Comparison of ENCODE assay signal across 1 cellular context in the genomic region with DNA sequence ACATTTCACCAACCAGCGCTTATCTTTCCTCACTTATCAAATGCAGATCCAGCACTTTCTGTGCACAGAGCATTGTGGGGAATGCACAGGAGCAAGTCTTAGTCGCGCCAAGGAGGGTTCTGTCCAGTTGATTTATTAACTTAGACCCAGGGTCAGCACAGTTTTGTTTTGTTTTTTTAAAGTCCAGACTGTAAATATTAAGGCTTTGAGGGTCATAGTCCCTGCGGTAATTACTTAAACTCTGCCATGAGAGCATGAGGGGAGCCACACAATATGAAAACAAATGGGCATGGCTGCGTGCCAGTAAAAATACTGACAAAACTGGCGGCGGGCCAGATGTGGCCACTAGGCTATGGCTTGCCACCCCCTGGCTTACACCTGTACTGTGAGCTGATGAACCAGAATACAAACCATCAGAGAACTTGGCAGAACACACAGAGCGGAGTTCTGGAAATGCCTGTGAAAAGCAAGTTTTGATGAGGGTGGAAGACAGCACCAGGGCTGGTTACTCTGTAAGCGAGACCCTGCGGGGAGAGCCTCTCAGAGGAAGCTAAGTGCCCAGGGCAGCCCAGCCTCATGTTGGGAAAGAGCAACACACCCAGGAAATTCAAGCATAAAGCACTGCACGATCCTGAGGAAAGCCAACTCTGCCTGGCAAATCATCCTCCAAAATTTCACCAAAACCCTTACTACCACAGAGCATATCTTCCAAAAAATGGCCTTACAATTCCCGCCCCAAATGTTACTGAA.
TF ChIP-seq lines count a peak whose summit lies in the region.

No MANE protein-coding gene starts in this region.

TF ChIP-seq in HepG2, 621 proteins besides CTCF, POLR2A, EP300 and RAD21 (continued from another document and continues in another):
- TF ChIP-seq, protein P1, sequence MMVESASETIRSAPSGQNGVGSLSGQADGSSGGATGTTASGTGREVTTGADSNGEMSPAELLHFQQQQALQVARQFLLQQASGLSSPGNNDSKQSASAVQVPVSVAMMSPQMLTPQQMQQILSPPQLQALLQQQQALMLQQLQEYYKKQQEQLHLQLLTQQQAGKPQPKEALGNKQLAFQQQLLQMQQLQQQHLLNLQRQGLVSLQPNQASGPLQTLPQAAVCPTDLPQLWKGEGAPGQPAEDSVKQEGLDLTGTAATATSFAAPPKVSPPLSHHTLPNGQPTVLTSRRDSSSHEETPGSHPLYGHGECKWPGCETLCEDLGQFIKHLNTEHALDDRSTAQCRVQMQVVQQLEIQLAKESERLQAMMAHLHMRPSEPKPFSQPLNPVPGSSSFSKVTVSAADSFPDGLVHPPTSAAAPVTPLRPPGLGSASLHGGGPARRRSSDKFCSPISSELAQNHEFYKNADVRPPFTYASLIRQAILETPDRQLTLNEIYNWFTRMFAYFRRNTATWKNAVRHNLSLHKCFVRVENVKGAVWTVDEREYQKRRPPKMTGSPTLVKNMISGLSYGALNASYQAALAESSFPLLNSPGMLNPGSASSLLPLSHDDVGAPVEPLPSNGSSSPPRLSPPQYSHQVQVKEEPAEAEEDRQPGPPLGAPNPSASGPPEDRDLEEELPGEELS (CRISPR knock-in tag; IDR thresholded peaks at IDR 0.05) = peak; percentile 94
- TF ChIP-seq WIZ (CRISPR knock-in tag; IDR thresholded peaks at IDR 0.05) = no peak
- TF ChIP-seq, protein P2, sequence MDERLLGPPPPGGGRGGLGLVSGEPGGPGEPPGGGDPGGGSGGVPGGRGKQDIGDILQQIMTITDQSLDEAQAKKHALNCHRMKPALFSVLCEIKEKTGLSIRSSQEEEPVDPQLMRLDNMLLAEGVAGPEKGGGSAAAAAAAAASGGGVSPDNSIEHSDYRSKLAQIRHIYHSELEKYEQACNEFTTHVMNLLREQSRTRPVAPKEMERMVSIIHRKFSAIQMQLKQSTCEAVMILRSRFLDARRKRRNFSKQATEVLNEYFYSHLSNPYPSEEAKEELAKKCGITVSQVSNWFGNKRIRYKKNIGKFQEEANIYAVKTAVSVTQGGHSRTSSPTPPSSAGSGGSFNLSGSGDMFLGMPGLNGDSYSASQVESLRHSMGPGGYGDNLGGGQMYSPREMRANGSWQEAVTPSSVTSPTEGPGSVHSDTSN (CRISPR knock-in tag; IDR thresholded peaks at IDR 0.05) = peak; percentile 33
- TF ChIP-seq, protein P3, sequence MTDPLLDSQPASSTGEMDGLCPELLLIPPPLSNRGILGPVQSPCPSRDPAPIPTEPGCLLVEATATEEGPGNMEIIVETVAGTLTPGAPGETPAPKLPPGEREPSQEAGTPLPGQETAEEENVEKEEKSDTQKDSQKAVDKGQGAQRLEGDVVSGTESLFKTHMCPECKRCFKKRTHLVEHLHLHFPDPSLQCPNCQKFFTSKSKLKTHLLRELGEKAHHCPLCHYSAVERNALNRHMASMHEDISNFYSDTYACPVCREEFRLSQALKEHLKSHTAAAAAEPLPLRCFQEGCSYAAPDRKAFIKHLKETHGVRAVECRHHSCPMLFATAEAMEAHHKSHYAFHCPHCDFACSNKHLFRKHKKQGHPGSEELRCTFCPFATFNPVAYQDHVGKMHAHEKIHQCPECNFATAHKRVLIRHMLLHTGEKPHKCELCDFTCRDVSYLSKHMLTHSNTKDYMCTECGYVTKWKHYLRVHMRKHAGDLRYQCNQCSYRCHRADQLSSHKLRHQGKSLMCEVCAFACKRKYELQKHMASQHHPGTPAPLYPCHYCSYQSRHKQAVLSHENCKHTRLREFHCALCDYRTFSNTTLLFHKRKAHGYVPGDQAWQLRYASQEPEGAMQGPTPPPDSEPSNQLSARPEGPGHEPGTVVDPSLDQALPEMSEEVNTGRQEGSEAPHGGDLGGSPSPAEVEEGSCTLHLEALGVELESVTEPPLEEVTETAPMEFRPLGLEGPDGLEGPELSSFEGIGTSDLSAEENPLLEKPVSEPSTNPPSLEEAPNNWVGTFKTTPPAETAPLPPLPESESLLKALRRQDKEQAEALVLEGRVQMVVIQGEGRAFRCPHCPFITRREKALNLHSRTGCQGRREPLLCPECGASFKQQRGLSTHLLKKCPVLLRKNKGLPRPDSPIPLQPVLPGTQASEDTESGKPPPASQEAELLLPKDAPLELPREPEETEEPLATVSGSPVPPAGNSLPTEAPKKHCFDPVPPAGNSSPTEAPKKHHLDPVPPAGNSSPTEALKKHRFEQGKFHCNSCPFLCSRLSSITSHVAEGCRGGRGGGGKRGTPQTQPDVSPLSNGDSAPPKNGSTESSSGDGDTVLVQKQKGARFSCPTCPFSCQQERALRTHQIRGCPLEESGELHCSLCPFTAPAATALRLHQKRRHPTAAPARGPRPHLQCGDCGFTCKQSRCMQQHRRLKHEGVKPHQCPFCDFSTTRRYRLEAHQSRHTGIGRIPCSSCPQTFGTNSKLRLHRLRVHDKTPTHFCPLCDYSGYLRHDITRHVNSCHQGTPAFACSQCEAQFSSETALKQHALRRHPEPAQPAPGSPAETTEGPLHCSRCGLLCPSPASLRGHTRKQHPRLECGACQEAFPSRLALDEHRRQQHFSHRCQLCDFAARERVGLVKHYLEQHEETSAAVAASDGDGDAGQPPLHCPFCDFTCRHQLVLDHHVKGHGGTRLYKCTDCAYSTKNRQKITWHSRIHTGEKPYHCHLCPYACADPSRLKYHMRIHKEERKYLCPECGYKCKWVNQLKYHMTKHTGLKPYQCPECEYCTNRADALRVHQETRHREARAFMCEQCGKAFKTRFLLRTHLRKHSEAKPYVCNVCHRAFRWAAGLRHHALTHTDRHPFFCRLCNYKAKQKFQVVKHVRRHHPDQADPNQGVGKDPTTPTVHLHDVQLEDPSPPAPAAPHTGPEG (CRISPR knock-in tag; IDR thresholded peaks at IDR 0.05) = 0 out of 2 replicates have a peak, but pooled peaks have one; percentile 41
- 0 out of 2 replicates have a peak, but pooled peaks have one; percentile 36 for TF ChIP-seq NCOA1 (CRISPR knock-in tag; IDR thresholded peaks at IDR 0.05)
- TF ChIP-seq MIER3 (CRISPR knock-in tag; IDR thresholded peaks at IDR 0.05; ENCODE audit: borderline replicate concordance) = peak; percentile 51; the same call in 1 of the 2 replicates
- peak; percentile 85; the same call in 1 of the 2 replicates for TF ChIP-seq MEIS2 (CRISPR knock-in tag; IDR thresholded peaks at IDR 0.05)
- TF ChIP-seq POLR2AphosphoS5 (IDR thresholded peaks at IDR 0.05; ENCODE audit: low read depth, low read length) = peak; percentile 33; the same call in 1 of the 2 replicates
- peak; percentile 58 for TF ChIP-seq ZNF143 (CRISPR knock-in tag; IDR thresholded peaks at IDR 0.05)
- TF ChIP-seq, protein P4, sequence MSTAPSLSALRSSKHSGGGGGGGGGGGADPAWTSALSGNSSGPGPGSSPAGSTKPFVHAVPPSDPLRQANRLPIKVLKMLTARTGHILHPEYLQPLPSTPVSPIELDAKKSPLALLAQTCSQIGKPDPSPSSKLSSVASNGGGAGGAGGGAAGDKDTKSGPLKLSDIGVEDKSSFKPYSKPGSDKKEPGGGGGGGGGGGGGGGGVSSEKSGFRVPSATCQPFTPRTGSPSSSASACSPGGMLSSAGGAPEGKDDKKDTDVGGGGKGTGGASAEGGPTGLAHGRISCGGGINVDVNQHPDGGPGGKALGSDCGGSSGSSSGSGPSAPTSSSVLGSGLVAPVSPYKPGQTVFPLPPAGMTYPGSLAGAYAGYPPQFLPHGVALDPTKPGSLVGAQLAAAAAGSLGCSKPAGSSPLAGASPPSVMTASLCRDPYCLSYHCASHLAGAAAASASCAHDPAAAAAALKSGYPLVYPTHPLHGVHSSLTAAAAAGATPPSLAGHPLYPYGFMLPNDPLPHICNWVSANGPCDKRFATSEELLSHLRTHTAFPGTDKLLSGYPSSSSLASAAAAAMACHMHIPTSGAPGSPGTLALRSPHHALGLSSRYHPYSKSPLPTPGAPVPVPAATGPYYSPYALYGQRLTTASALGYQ (CRISPR knock-in tag; IDR thresholded peaks at IDR 0.05) = peak; percentile 75
- TF ChIP-seq NCOA2 (CRISPR knock-in tag; IDR thresholded peaks at IDR 0.05) = peak; percentile 72
- no peak; the same call in 1 of the 2 replicates for TF ChIP-seq ZSCAN9 (CRISPR knock-in tag; IDR thresholded peaks at IDR 0.05; ENCODE audit: borderline replicate concordance)
- TF ChIP-seq, protein P5, sequence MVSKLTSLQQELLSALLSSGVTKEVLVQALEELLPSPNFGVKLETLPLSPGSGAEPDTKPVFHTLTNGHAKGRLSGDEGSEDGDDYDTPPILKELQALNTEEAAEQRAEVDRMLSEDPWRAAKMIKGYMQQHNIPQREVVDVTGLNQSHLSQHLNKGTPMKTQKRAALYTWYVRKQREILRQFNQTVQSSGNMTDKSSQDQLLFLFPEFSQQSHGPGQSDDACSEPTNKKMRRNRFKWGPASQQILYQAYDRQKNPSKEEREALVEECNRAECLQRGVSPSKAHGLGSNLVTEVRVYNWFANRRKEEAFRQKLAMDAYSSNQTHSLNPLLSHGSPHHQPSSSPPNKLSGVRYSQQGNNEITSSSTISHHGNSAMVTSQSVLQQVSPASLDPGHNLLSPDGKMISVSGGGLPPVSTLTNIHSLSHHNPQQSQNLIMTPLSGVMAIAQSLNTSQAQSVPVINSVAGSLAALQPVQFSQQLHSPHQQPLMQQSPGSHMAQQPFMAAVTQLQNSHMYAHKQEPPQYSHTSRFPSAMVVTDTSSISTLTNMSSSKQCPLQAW (CRISPR knock-in tag; IDR thresholded peaks at IDR 0.05) = peak; percentile 90
- no peak for TF ChIP-seq ZNF33B (CRISPR knock-in tag; IDR thresholded peaks at IDR 0.05)
- TF ChIP-seq, protein P6, sequence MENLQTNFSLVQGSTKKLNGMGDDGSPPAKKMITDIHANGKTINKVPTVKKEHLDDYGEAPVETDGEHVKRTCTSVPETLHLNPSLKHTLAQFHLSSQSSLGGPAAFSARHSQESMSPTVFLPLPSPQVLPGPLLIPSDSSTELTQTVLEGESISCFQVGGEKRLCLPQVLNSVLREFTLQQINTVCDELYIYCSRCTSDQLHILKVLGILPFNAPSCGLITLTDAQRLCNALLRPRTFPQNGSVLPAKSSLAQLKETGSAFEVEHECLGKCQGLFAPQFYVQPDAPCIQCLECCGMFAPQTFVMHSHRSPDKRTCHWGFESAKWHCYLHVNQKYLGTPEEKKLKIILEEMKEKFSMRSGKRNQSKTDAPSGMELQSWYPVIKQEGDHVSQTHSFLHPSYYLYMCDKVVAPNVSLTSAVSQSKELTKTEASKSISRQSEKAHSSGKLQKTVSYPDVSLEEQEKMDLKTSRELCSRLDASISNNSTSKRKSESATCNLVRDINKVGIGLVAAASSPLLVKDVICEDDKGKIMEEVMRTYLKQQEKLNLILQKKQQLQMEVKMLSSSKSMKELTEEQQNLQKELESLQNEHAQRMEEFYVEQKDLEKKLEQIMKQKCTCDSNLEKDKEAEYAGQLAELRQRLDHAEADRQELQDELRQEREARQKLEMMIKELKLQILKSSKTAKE (CRISPR knock-in tag; IDR thresholded peaks at IDR 0.05; ENCODE audit: borderline replicate concordance) = peak; percentile 92
- TF ChIP-seq SP4 (CRISPR knock-in tag; IDR thresholded peaks at IDR 0.05) = no peak
- TF ChIP-seq, protein P7, sequence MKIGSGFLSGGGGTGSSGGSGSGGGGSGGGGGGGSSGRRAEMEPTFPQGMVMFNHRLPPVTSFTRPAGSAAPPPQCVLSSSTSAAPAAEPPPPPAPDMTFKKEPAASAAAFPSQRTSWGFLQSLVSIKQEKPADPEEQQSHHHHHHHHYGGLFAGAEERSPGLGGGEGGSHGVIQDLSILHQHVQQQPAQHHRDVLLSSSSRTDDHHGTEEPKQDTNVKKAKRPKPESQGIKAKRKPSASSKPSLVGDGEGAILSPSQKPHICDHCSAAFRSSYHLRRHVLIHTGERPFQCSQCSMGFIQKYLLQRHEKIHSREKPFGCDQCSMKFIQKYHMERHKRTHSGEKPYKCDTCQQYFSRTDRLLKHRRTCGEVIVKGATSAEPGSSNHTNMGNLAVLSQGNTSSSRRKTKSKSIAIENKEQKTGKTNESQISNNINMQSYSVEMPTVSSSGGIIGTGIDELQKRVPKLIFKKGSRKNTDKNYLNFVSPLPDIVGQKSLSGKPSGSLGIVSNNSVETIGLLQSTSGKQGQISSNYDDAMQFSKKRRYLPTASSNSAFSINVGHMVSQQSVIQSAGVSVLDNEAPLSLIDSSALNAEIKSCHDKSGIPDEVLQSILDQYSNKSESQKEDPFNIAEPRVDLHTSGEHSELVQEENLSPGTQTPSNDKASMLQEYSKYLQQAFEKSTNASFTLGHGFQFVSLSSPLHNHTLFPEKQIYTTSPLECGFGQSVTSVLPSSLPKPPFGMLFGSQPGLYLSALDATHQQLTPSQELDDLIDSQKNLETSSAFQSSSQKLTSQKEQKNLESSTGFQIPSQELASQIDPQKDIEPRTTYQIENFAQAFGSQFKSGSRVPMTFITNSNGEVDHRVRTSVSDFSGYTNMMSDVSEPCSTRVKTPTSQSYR (CRISPR knock-in tag; IDR thresholded peaks at IDR 0.05; ENCODE audit: borderline replicate concordance) = 0 out of 2 replicates have a peak, but pooled peaks have one; percentile 8
- TF ChIP-seq GABPA (IDR thresholded peaks at IDR 0.05; ENCODE audit: low read depth, low read length) = no peak
- TF ChIP-seq GABPA (CRISPR knock-in tag; IDR thresholded peaks at IDR 0.05; ENCODE audit: low read depth) = peak; percentile 23; the same call in 1 of the 2 replicates
- peak; percentile 56 for TF ChIP-seq HNF4G (IDR thresholded peaks at IDR 0.05; ENCODE audit: borderline replicate concordance, low read depth, low read length)
- 0 out of 2 replicates have a peak, but pooled peaks have one; percentile 72 for TF ChIP-seq HNF4G (CRISPR knock-in tag; IDR thresholded peaks at IDR 0.05; ENCODE audit: borderline replicate concordance, low read depth)
- TF ChIP-seq, protein P8, sequence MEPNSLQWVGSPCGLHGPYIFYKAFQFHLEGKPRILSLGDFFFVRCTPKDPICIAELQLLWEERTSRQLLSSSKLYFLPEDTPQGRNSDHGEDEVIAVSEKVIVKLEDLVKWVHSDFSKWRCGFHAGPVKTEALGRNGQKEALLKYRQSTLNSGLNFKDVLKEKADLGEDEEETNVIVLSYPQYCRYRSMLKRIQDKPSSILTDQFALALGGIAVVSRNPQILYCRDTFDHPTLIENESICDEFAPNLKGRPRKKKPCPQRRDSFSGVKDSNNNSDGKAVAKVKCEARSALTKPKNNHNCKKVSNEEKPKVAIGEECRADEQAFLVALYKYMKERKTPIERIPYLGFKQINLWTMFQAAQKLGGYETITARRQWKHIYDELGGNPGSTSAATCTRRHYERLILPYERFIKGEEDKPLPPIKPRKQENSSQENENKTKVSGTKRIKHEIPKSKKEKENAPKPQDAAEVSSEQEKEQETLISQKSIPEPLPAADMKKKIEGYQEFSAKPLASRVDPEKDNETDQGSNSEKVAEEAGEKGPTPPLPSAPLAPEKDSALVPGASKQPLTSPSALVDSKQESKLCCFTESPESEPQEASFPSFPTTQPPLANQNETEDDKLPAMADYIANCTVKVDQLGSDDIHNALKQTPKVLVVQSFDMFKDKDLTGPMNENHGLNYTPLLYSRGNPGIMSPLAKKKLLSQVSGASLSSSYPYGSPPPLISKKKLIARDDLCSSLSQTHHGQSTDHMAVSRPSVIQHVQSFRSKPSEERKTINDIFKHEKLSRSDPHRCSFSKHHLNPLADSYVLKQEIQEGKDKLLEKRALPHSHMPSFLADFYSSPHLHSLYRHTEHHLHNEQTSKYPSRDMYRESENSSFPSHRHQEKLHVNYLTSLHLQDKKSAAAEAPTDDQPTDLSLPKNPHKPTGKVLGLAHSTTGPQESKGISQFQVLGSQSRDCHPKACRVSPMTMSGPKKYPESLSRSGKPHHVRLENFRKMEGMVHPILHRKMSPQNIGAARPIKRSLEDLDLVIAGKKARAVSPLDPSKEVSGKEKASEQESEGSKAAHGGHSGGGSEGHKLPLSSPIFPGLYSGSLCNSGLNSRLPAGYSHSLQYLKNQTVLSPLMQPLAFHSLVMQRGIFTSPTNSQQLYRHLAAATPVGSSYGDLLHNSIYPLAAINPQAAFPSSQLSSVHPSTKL (CRISPR knock-in tag; IDR thresholded peaks at IDR 0.05) = peak; percentile 94
- peak; percentile 88 for TF ChIP-seq FOXO1 (CRISPR knock-in tag; IDR thresholded peaks at IDR 0.05)
- 0 out of 2 replicates have a peak, but pooled peaks have one; percentile 2 for TF ChIP-seq ZNF761 (CRISPR knock-in tag; conservative IDR thresholded peaks at IDR 0.05)
